ENCODE assay signal across 21 cellular contexts in genomic region chr11:17250561-17251350, GRCh38.
"Had no signal": no experiment of that assay in that cellular context is flagged by ENCODE, and none has a peak within 500 bp of the region (broad histone marks: within the 10 kb centered on the region; RNA-seq: fewer than 3 reads in every experiment).

No MANE protein-coding gene starts in this region.

- H3K4me3 ChIP-seq: body of pancreas, coronary artery, gastroesophageal sphincter, left lung, right atrium auricular region, upper lobe of left lung had no signal

- ATAC-seq: activated CD8-positive, alpha-beta T cell treated with anti-CD3 and anti-CD28 coated beads for 36 hours; activated naive CD4-positive, alpha-beta T cell treated with anti-CD3 and anti-CD28 coated beads, Interleukin-2, amount 50 U/mL, for 72 hours; activated T-cell treated with anti-CD3 and anti-CD28 coated beads, Interleukin-2, amount 50 U/mL, for 72 hours; body of pancreas; gastroesophageal sphincter; left lung; naive thymus-derived CD8-positive, alpha-beta T cell; WTC11 had no signal

- H3K36me3 ChIP-seq: gastroesophageal sphincter, left lung, neutrophil, right atrium auricular region, upper lobe of left lung had no signal

- H3K27ac ChIP-seq: body of pancreas, coronary artery, gastroesophageal sphincter, left lung, neutrophil, right atrium auricular region, upper lobe of left lung had no signal

- H3K4me1 ChIP-seq: body of pancreas, gastroesophageal sphincter, left lung, right atrium auricular region, upper lobe of left lung had no signal

- H3K9me3 ChIP-seq: body of pancreas, gastroesophageal sphincter, left lung, neutrophil, right atrium auricular region, upper lobe of left lung had no signal

- H3K27me3 ChIP-seq: body of pancreas, gastroesophageal sphincter, left lung, neutrophil, right atrium auricular region, upper lobe of left lung had no signal

- DNase-seq: activated CD4-positive, alpha-beta T cell treated with anti-CD3 and anti-CD28 coated beads for 48 hours; activated CD8-positive, alpha-beta memory T cell treated with anti-CD3 and anti-CD28 coated beads, Interleukin-2, amount 50 U/mL, for 48 hours; activated CD8-positive, alpha-beta T cell treated with anti-CD3 and anti-CD28 coated beads for 36 hours; activated gamma-delta T cell; activated T-cell treated with anti-CD3 and anti-CD28 coated beads, Interleukin-2, amount 50 U/mL, for 72 hours; amniotic stem cell; body of pancreas; central memory CD4-positive, alpha-beta T cell; effector CD4-positive, alpha-beta T cell; left lung; naive thymus-derived CD8-positive, alpha-beta T cell; stimulated activated CD4-positive, alpha-beta T cell treated with anti-CD3 and anti-CD28 coated beads, Interleukin-2, amount 100 ng/mL, for 48 hours; stimulated activated naive CD4-positive, alpha-beta T cell; T-helper 2 cell; upper lobe of left lung had no signal
